In the genomic region with DNA sequence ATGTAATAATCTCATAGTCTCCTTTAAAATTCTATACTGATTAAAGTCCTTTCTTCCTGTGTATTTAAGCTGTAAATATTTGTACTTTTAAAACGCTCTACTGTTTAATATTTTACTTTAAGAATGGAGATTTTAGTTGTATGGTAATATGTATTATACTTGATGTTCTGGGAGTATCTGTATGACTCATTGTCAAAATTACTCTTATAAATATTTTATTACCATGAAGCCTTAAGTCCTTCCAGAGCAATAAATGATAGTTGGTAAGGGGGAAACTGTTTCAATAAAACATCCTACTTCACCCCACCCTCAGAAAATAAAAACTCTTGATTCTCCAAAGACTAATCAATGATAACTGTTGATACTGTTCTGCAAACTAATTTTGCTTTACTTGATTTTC, we compare ENCODE assay signal across 1 cellular context.
TF ChIP-seq lines count a peak whose summit lies in the region.

No MANE protein-coding gene starts in this region.

TF ChIP-seq in neural cell, 6 proteins besides CTCF, POLR2A, EP300 and RAD21:
- no peak for TF ChIP-seq SMC3 (conservative IDR thresholded peaks at IDR 0.05; ENCODE audit: poor library complexity)
- no peak for TF ChIP-seq MXI1 (conservative IDR thresholded peaks at IDR 0.05; ENCODE audit: poor library complexity, severe bottlenecking)
- TF ChIP-seq, protein P1, sequence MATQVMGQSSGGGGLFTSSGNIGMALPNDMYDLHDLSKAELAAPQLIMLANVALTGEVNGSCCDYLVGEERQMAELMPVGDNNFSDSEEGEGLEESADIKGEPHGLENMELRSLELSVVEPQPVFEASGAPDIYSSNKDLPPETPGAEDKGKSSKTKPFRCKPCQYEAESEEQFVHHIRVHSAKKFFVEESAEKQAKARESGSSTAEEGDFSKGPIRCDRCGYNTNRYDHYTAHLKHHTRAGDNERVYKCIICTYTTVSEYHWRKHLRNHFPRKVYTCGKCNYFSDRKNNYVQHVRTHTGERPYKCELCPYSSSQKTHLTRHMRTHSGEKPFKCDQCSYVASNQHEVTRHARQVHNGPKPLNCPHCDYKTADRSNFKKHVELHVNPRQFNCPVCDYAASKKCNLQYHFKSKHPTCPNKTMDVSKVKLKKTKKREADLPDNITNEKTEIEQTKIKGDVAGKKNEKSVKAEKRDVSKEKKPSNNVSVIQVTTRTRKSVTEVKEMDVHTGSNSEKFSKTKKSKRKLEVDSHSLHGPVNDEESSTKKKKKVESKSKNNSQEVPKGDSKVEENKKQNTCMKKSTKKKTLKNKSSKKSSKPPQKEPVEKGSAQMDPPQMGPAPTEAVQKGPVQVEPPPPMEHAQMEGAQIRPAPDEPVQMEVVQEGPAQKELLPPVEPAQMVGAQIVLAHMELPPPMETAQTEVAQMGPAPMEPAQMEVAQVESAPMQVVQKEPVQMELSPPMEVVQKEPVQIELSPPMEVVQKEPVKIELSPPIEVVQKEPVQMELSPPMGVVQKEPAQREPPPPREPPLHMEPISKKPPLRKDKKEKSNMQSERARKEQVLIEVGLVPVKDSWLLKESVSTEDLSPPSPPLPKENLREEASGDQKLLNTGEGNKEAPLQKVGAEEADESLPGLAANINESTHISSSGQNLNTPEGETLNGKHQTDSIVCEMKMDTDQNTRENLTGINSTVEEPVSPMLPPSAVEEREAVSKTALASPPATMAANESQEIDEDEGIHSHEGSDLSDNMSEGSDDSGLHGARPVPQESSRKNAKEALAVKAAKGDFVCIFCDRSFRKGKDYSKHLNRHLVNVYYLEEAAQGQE (IDR thresholded peaks at IDR 0.05; ENCODE audit: borderline replicate concordance) = no peak
- TF ChIP-seq EZH2 (IDR thresholded peaks at IDR 0.05; ENCODE audit: borderline replicate concordance, insufficient read depth, low read length, poor library complexity, severe bottlenecking) = no peak
- no peak for TF ChIP-seq TAF1 (IDR thresholded peaks at IDR 0.05; ENCODE audit: low read depth)
- no peak for TF ChIP-seq POLR2AphosphoS5 (IDR thresholded peaks at IDR 0.05)
